In the genomic region with DNA sequence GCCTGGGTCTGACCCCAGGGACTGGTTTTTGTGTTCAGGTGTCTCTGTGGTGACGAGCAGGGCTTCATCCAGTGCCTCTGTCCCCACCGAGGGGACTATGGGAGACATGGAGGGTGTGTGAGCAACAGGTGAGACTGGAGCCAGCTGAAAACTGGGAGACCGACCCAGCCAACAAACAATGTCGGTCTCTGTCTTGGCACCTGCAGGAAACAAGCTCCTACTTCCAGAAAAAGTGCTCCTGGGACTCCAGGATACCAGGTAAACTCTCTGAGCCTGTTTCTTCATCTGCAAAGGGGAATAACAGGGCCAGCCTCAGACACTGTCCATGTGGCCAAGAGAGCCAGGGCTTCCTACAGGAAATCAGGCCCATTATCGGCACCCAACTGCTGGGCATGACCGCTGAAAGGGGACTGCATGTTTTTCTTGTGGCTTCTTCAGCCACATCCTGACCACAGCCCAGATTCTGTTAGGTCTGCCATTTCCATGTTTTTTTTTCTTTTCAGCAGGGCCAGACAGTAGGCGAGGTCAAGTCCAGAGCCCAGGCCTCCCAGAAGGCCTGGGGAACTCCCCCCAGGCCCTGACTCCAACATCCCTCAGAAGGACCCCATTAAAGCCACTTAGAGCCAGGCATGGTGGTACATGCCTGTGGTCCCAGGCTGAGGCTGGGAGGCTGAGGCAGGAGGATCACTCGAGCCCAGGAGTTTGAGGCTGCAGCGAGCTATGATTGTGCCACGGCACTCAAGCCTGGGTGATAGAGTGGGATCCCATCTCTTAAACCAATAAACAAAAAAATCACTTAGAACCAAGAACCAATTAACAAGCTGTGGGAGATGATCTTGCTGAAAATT, we compare ENCODE assay signal across 8 cellular contexts. TPM values are rescaled to one million over a fixed set of nuclear protein-coding genes. Genes with fewer than 3 reads are reported as not detected.
DNase-seq lines count a peak whose midpoint lies in the region; ATAC-seq and TF ChIP-seq lines count a peak whose summit lies in the region.

No MANE protein-coding gene starts in this region.

- H3K27me3 Mint-ChIP-seq in Caco-2 (ENCODE audit: insufficient read depth, unreplicated experiment) (no peaks in the 10 kb centered on the region), GM23338 (ENCODE audit: insufficient read depth, low read depth, poor library complexity) (peaks cover 9% of the 10 kb centered on the region)

- H3K27ac Mint-ChIP-seq in Caco-2 (ENCODE audit: unreplicated experiment) (peak overlapping the region; percentile 10), GM23338 (no peak overlapping the region)

- no peak for TF ChIP-seq CTCF in Caco-2 (IDR thresholded peaks at IDR 0.05; ENCODE audit: insufficient read depth in 1 of 2, low read depth in 1 of 2, low read length in 1 of 2, severe bottlenecking in 1 of 2, unreplicated experiment in 1 of 2)
- no peak for TF ChIP-seq CTCF in GM23338 (conservative IDR thresholded peaks at IDR 0.05; ENCODE audit: low read depth in 2 of 2)
- TF ChIP-seq CTCF in parathyroid adenoma (IDR thresholded peaks at IDR 0.05) = no peak

- H3K4me1 Mint-ChIP-seq in Caco-2 (ENCODE audit: low read depth, unreplicated experiment) = peaks cover 10% of the 10 kb centered on the region
- peaks cover 28% of the 10 kb centered on the region for H3K4me1 Mint-ChIP-seq in GM23338

- H3K9me3 ChIP-seq in Caco-2 = no peaks in the 10 kb centered on the region
- H3K9me3 ChIP-seq in duodenal mucosa (ENCODE audit: control insufficient read depth in 1 of 2, low read length in 2 of 2) = no peaks in the 10 kb centered on the region
- H3K9me3 ChIP-seq in parathyroid adenoma (ENCODE audit: control insufficient read depth, low read length) = no peaks in the 10 kb centered on the region

- H3K9me3 Mint-ChIP-seq in Caco-2 (ENCODE audit: unreplicated experiment) (no peaks in the 10 kb centered on the region), GM23338 (no peaks in the 10 kb centered on the region)

- DNase-seq in Caco-2 (no peak), GM23338 (ENCODE audit: low spot score) (no peak), RKO (ENCODE audit: low spot score) (peak; percentile 57), NCI-H1048 (lab: John Stamatoyannopoulos, UW) (no peak), SIG-M5 treated with dmso at 0.1 percent for 504 hours (lab: John Stamatoyannopoulos, UW; ENCODE audit: unreplicated experiment) (no peak)

- intact Hi-C loops in Caco-2 (cut with micrococcal nuclease; ENCODE audit: unreplicated experiment) = no loop called here

- no peaks in the 10 kb centered on the region for H3K9me2 ChIP-seq in GM23338 (ENCODE audit: insufficient read depth)

- H3K36me3 Mint-ChIP-seq in Caco-2 (ENCODE audit: insufficient read depth, unreplicated experiment) (peaks cover 13% of the 10 kb centered on the region), GM23338 (ENCODE audit: low read depth) (peaks cover 9% of the 10 kb centered on the region; the same call in 2 of the 3 replicates)

- POLR2A ChIA-PET in Caco-2 (lab: Charles Lee) = interaction anchor here (0.6 to 1.5 kb wide), 4 partner anchors 13 to 77 kb away, joined by 3 to 15 read pairs (median 4); a partner anchor contains a TSS

- CTCF ChIA-PET in Caco-2 (lab: Charles Lee) = interaction anchor here (0.5 to 1.2 kb wide), 4 partner anchors 13 to 90 kb away, joined by 3 to 6 read pairs (median 4); a partner anchor contains a TSS

- peaks cover 2% of the 10 kb centered on the region; the same call in 1 of the 2 replicates for H3K36me3 ChIP-seq in Caco-2 (ENCODE audit: control insufficient read depth, insufficient read depth, low read length)
- no peaks in the 10 kb centered on the region for H3K36me3 ChIP-seq in GM23338 (ENCODE audit: insufficient read depth)
- H3K36me3 ChIP-seq in duodenal mucosa (ENCODE audit: control insufficient read depth in 1 of 2, insufficient read depth in 2 of 2, low read length in 2 of 2) = peaks cover 0 to 3% of the 10 kb centered on the region in 2 donors
- H3K36me3 ChIP-seq in parathyroid adenoma (ENCODE audit: control insufficient read depth, insufficient read depth, low read length) = no peaks in the 10 kb centered on the region

- H3K4me1 ChIP-seq in Caco-2 (peaks cover 13% of the 10 kb centered on the region), GM23338 (ENCODE audit: insufficient read depth) (peaks cover 17% of the 10 kb centered on the region), duodenal mucosa (ENCODE audit: control insufficient read depth in 1 of 2, insufficient read depth in 2 of 2, low read length in 2 of 2) (peaks cover 23 to 28% of the 10 kb centered on the region in 2 donors), parathyroid adenoma (no peaks in the 10 kb centered on the region)

- H4K20me1 ChIP-seq in GM23338 (replicated peaks; ENCODE audit: insufficient read depth) = no peaks in the 10 kb centered on the region

- BruUV-seq in Caco-2 (replicated peaks; lab: Mats Ljungman, UMichigan) = TSS peak; percentile 68

- H3K9ac ChIP-seq in duodenal mucosa (ENCODE audit: low read depth in 1 of 2, low read length in 2 of 2) (peak overlapping the region; percentile 68 to 91), parathyroid adenoma (no peak overlapping the region)

- H3K4me2 ChIP-seq in GM23338 (peak overlapping the region; percentile 48; the same call in 1 of the 2 replicates), parathyroid adenoma (ENCODE audit: low read length) (peak overlapping the region; percentile 3)

- H3K4me3 Mint-ChIP-seq in Caco-2 (ENCODE audit: unreplicated experiment) = peak overlapping the region; percentile 76
- H3K4me3 Mint-ChIP-seq in GM23338 = peak overlapping the region; percentile 30; the same call in 1 of the 3 replicates

- H3K27me3 ChIP-seq in Caco-2 (replicated peaks; ENCODE audit: control insufficient read depth, insufficient read depth, low read length) = no peaks in the 10 kb centered on the region
- H3K27me3 ChIP-seq in GM23338 (ENCODE audit: insufficient read depth) = no peaks in the 10 kb centered on the region
- no peaks in the 10 kb centered on the region for H3K27me3 ChIP-seq in duodenal mucosa (ENCODE audit: control insufficient read depth in 1 of 2, insufficient read depth in 2 of 2, low read length in 2 of 2)
- H3K27me3 ChIP-seq in parathyroid adenoma (ENCODE audit: control insufficient read depth, insufficient read depth, low read length) = no peaks in the 10 kb centered on the region

- H3K27ac ChIP-seq in GM23338 (ENCODE audit: low read depth) = peak overlapping the region; percentile 74; the same call in 1 of the 2 replicates
- peak overlapping the region; percentile 87 for H3K27ac ChIP-seq in duodenal mucosa (ENCODE audit: low read depth, low read length)
- H3K27ac ChIP-seq in parathyroid adenoma = peak overlapping the region; percentile 69

- no peak overlapping the region for H2AFZ ChIP-seq in GM23338
- H2AFZ ChIP-seq in parathyroid adenoma = no peak overlapping the region

- H3K79me2 ChIP-seq in GM23338 (replicated peaks; ENCODE audit: insufficient read depth) (no peaks in the 10 kb centered on the region), parathyroid adenoma (no peaks in the 10 kb centered on the region)

- ATAC-seq in GM23338 (no peak), HG02981 (IDR thresholded peaks at IDR 0.05; ENCODE audit: unreplicated experiment) (no peak)

- H3K4me3 ChIP-seq in Caco-2 (ENCODE audit: low read depth, low read length) = peak overlapping the region; percentile 42
- H3K4me3 ChIP-seq in GM23338 = no peak overlapping the region
- H3K4me3 ChIP-seq in duodenal mucosa (ENCODE audit: low read depth in 1 of 2, low read length in 2 of 2) = peak overlapping the region; percentile 68 to 80
- peak overlapping the region; percentile 12 for H3K4me3 ChIP-seq in parathyroid adenoma (ENCODE audit: low read depth, low read length)

- 0 out of 2 replicates have a peak, but pooled peaks cover 7% of the 10 kb centered on the region for H3F3A ChIP-seq in GM23338 (replicated peaks; ENCODE audit: low read depth)

TF ChIP-seq in GM23338, 12 proteins besides CTCF, POLR2A, EP300 and RAD21 (continues in another document):
- TF ChIP-seq EZH2 (IDR thresholded peaks at IDR 0.05; ENCODE audit: low read depth, unreplicated experiment) (no peak), STAT1 (IDR thresholded peaks at IDR 0.05; ENCODE audit: unreplicated experiment) (no peak), JUNB (IDR thresholded peaks at IDR 0.05; ENCODE audit: unreplicated experiment) (no peak), NANOG (IDR thresholded peaks at IDR 0.05; ENCODE audit: borderline replicate concordance) (no peak), ZNF331 (CRISPR knock-in tag; IDR thresholded peaks at IDR 0.05; ENCODE audit: low read depth) (no peak), CREB1 (CRISPR knock-in tag; IDR thresholded peaks at IDR 0.05; ENCODE audit: low read depth) (no peak)

RNA-seq across cellular contexts. Expression of a gene that starts 0.8 kb away (rescaled TPM):
- total RNA-seq in Caco-2 (2022) = 94.3 and 98.4 TPM in 2 replicates
- total RNA-seq in GM23338 (2014; rRNA removed; shearing (Covaris generic)) = 28.9 and 33.9 TPM in 2 replicates
- polyA plus RNA-seq in GM23338 (2016; fragmentation: Nextera tagmentation; extraction: Ambion mirVana) = 22.0 and 24.9 TPM in 2 replicates

RNA-seq across cellular contexts. Expression of a gene that starts 12.3 kb away (rescaled TPM):
- total RNA-seq in Caco-2 (2022) = 1.0 and 1.3 TPM in 2 replicates
- total RNA-seq in GM23338 (2014; rRNA removed; shearing (Covaris generic)) = 0.49 TPM in 1 of 2 replicates, not detected in the other
- polyA plus RNA-seq in GM23338 (2016; fragmentation: Nextera tagmentation; extraction: Ambion mirVana) = 0.38 TPM in 1 of 2 replicates, not detected in the other

RNA-seq across cellular contexts. Expression of a gene that starts 13.6 kb away (rescaled TPM):
- total RNA-seq in Caco-2 (2022) = 36.7 and 37.6 TPM in 2 replicates
- total RNA-seq in GM23338 (2014; rRNA removed; shearing (Covaris generic)) = 49.9 and 60.3 TPM in 2 replicates
- polyA plus RNA-seq in GM23338 (2016; fragmentation: Nextera tagmentation; extraction: Ambion mirVana) = 36.6 and 43.5 TPM in 2 replicates

RNA-seq across cellular contexts. Expression of a gene that starts 29.1 kb away (rescaled TPM):
- not detected in 2 replicates for total RNA-seq in Caco-2 (2022)
- not detected in 2 replicates for total RNA-seq in GM23338 (2014; rRNA removed; shearing (Covaris generic))
- polyA plus RNA-seq in GM23338 (2016; fragmentation: Nextera tagmentation; extraction: Ambion mirVana) = not detected in 2 replicates

RNA-seq across cellular contexts. Expression of a gene that starts 42.2 kb away (rescaled TPM):
- total RNA-seq in Caco-2 (2022) = 0.37 TPM in 1 of 2 replicates, not detected in the other
- total RNA-seq in GM23338 (2014; rRNA removed; shearing (Covaris generic)) = 0.90 and 1.8 TPM in 2 replicates
- polyA plus RNA-seq in GM23338 (2016; fragmentation: Nextera tagmentation; extraction: Ambion mirVana) = 0.40 and 1.8 TPM in 2 replicates
